25 cellular contexts compared by ENCODE assay signal in the genomic region with DNA sequence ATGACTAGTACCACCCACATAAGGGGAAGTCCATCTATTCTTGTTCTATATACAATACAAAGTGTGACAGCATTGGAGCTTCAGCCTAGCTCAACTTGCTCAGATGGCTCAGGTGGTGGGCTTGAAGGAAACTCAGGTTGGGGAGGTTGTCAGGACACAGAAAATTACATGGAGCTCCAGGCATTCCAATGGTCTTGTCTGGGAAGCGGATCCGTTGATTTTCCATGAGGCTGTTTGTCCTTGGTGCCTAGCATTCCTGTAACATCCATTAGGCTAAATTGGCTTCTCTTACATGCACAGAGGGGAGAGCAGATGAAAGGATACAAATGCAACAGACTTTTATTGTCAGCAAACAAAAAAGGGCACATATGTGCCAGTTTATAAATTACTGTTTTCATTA.
DNase-seq lines count a peak whose midpoint lies in the region; ATAC-seq and TF ChIP-seq lines count a peak whose summit lies in the region.
"Had no signal": no experiment of that assay in that cellular context is flagged by ENCODE, and none has a peak within 500 bp of the region (broad histone marks: within the 10 kb centered on the region; RNA-seq: fewer than 3 reads in every experiment).

No MANE protein-coding gene starts in this region.

- H4K20me1 ChIP-seq in GM23338 (replicated peaks; ENCODE audit: insufficient read depth) = no peaks in the 10 kb centered on the region

- ATAC-seq in GM23338 (peak; percentile 42), WTC11 (peak; percentile 49)
- ATAC-seq: T-cell had no signal

- H3K36me3 ChIP-seq in GM23338 (ENCODE audit: insufficient read depth) (no peaks in the 10 kb centered on the region), HUES48 (ENCODE audit: control insufficient read depth, insufficient read depth, low read length) (no peaks in the 10 kb centered on the region), mesendoderm (ENCODE audit: control insufficient read depth, insufficient read depth, low read length) (no peaks in the 10 kb centered on the region)
- H3K36me3 ChIP-seq: SJSA1 had no signal

- H3K79me1 ChIP-seq in mesendoderm (ENCODE audit: low read length) = no peaks in the 10 kb centered on the region

- no peak overlapping the region for H2BK15ac ChIP-seq in mesendoderm (replicated peaks; ENCODE audit: low read depth)

- H4K5ac ChIP-seq in mesendoderm (ENCODE audit: low read length) = no peak overlapping the region

- H3K36me3 Mint-ChIP-seq in GM23338 (ENCODE audit: low read depth) (no peaks in the 10 kb centered on the region), WTC11 (no peaks in the 10 kb centered on the region), chondrocyte (ENCODE audit: low read depth) (no peaks in the 10 kb centered on the region)
- H3K36me3 Mint-ChIP-seq: T-cell had no signal

- H2AFZ ChIP-seq in GM23338 = no peak overlapping the region
- H2AFZ ChIP-seq: GM23248 had no signal

- H3K27ac Mint-ChIP-seq in GM23338 (no peak overlapping the region), WTC11 (no peak overlapping the region), chondrocyte (ENCODE audit: unreplicated experiment) (no peak overlapping the region)
- H3K27ac Mint-ChIP-seq: B cell, T-cell had no signal

- peaks cover 84% of the 10 kb centered on the region for H3K27me3 ChIP-seq in GM23338 (ENCODE audit: insufficient read depth)
- peaks cover 67% of the 10 kb centered on the region for H3K27me3 ChIP-seq in HUES48 (ENCODE audit: control insufficient read depth, insufficient read depth, low read length)
- no peaks in the 10 kb centered on the region for H3K27me3 ChIP-seq in mesendoderm (ENCODE audit: insufficient read depth, low read length, poor library complexity)

- no peak overlapping the region for H4K8ac ChIP-seq in mesendoderm (ENCODE audit: low read depth, low read length)

- H2BK5ac ChIP-seq in mesendoderm (ENCODE audit: low read length) = no peak overlapping the region

- DNase-seq in GM23338 (ENCODE audit: low spot score) = peak; percentile 77
- no peak for DNase-seq in WTC11 (ENCODE audit: low spot score)
- peak; percentile 46 for DNase-seq in mesendoderm
- no peak for DNase-seq in activated gamma-delta T cell (lab: John Stamatoyannopoulos, UW)
- no peak for DNase-seq in chondrocyte (ENCODE audit: low spot score)
- DNase-seq in dedifferentiated amniotic fluid mesenchymal stem cell (ENCODE audit: extremely low spot score) = no peak
- DNase-seq: GM23248, HCEC 1CT, IMR-90, KG1, NCI-H1092 treated with DMSO at 0.1 percent for 48 hours, NCI-H1436, NCI-H187, NCI-H2081 treated with DMSO at 0.1 percent for 48 hours, NCI-H2171, NCI-H226, NCI-H510A, NCI-H774, Right ventricle myocardium superior, RPMI8226, T-cell had no signal

- peaks cover 51% of the 10 kb centered on the region for H3K4me1 ChIP-seq in GM23338 (ENCODE audit: insufficient read depth)
- peaks cover 51% of the 10 kb centered on the region for H3K4me1 ChIP-seq in HUES48 (ENCODE audit: control insufficient read depth, insufficient read depth, low read length)
- H3K4me1 ChIP-seq in mesendoderm (ENCODE audit: control insufficient read depth, low read depth, low read length) = peaks cover 4% of the 10 kb centered on the region
- H3K4me1 ChIP-seq: SJSA1 had no signal

- WGBS in mesendoderm (ENCODE audit: extremely low coverage, insufficient coverage, low lambda C conversion rate) = no CpG with 5 or more reads among the region's 2 CpGs

- H3K9me3 ChIP-seq in HUES48 (ENCODE audit: control insufficient read depth, insufficient read depth, low read length) = no peaks in the 10 kb centered on the region
- H3K9me3 ChIP-seq: SJSA1 had no signal

- H2BK120ac ChIP-seq in mesendoderm (ENCODE audit: low read depth, low read length) = no peak overlapping the region

- no peak for TF ChIP-seq CTCF in GM23338 (conservative IDR thresholded peaks at IDR 0.05; ENCODE audit: low read depth in 2 of 2)
- TF ChIP-seq CTCF in WTC11 (IDR thresholded peaks at IDR 0.05) = no peak
- no peak for TF ChIP-seq CTCF in chondrocyte (IDR thresholded peaks at IDR 0.05)

- no peak overlapping the region for H3K56ac ChIP-seq in mesendoderm (ENCODE audit: low read length)

- peak overlapping the region; percentile 13; the same call in 1 of the 2 replicates for H3K4me2 ChIP-seq in GM23338
- H3K4me2 ChIP-seq in mesendoderm (ENCODE audit: low read length) = no peak overlapping the region

- peaks cover 57% of the 10 kb centered on the region for H3K4me1 Mint-ChIP-seq in GM23338
- H3K4me1 Mint-ChIP-seq in WTC11 = peaks cover 50% of the 10 kb centered on the region
- no peaks in the 10 kb centered on the region for H3K4me1 Mint-ChIP-seq in chondrocyte (ENCODE audit: low read depth)
- H3K4me1 Mint-ChIP-seq: B cell, T-cell had no signal

- H3K4me3 Mint-ChIP-seq in GM23338 (no peak overlapping the region), WTC11 (no peak overlapping the region), chondrocyte (ENCODE audit: unreplicated experiment) (no peak overlapping the region)
- H3K4me3 Mint-ChIP-seq: B cell, T-cell had no signal

- CTCF ChIA-PET in WTC11 (lab: Charles Lee) = interaction anchor here (0.7 to 3.6 kb wide), 11 partner anchors 10 to 227 kb away, joined by 3 to 21 read pairs (median 3); no protein-coding TSS in a partner anchor

- H3K9me3 Mint-ChIP-seq in GM23338 (no peaks in the 10 kb centered on the region), WTC11 (no peaks in the 10 kb centered on the region), chondrocyte (ENCODE audit: low read depth) (no peaks in the 10 kb centered on the region)
- H3K9me3 Mint-ChIP-seq: T-cell had no signal

- H3F3A ChIP-seq in GM23338 (replicated peaks; ENCODE audit: low read depth) = no peaks in the 10 kb centered on the region

- H3K18ac ChIP-seq in mesendoderm (ENCODE audit: low read length) = no peak overlapping the region

- no peaks in the 10 kb centered on the region for H3K79me2 ChIP-seq in GM23338 (replicated peaks; ENCODE audit: insufficient read depth)
- no peaks in the 10 kb centered on the region for H3K79me2 ChIP-seq in mesendoderm (ENCODE audit: control insufficient read depth, insufficient read depth, low read length)

- H2AK5ac ChIP-seq in mesendoderm (ENCODE audit: low read length) = no peak overlapping the region

- H3K23ac ChIP-seq in mesendoderm (ENCODE audit: low read length) = no peak overlapping the region

- H3K4me3 ChIP-seq in GM23338 (no peak overlapping the region), HUES48 (ENCODE audit: low read depth, low read length) (no peak overlapping the region), mesendoderm (ENCODE audit: low read length) (no peak overlapping the region)
- H3K4me3 ChIP-seq: GM23248, SJSA1 had no signal

- POLR2A ChIA-PET in WTC11 (lab: Charles Lee) = no interaction called here

- no peak overlapping the region for H3K27ac ChIP-seq in GM23338 (ENCODE audit: low read depth)
- peak overlapping the region; percentile 80 for H3K27ac ChIP-seq in HUES48 (ENCODE audit: low read depth, low read length)
- no peak overlapping the region for H3K27ac ChIP-seq in mesendoderm (ENCODE audit: low read depth, low read length)
- H3K27ac ChIP-seq: C4-2B, GM23248, SJSA1 had no signal

- H3K9me2 ChIP-seq in GM23338 (ENCODE audit: insufficient read depth) = no peaks in the 10 kb centered on the region

- H3K27me3 Mint-ChIP-seq in GM23338 (ENCODE audit: insufficient read depth, low read depth, poor library complexity) (peaks cover 6% of the 10 kb centered on the region), WTC11 (ENCODE audit: low read depth) (peaks cover 94% of the 10 kb centered on the region), chondrocyte (ENCODE audit: low read depth) (peaks cover 13% of the 10 kb centered on the region)

- H3K9ac ChIP-seq in HUES48 (ENCODE audit: low read depth, low read length) (no peak overlapping the region), mesendoderm (ENCODE audit: low read length) (no peak overlapping the region)
- H3K9ac ChIP-seq: GM23248 had no signal

- no peak overlapping the region for H3K4ac ChIP-seq in mesendoderm (ENCODE audit: low read depth, low read length)

TF ChIP-seq in WTC11, 78 proteins besides CTCF, POLR2A, EP300 and RAD21:
- TF ChIP-seq, protein P1, sequence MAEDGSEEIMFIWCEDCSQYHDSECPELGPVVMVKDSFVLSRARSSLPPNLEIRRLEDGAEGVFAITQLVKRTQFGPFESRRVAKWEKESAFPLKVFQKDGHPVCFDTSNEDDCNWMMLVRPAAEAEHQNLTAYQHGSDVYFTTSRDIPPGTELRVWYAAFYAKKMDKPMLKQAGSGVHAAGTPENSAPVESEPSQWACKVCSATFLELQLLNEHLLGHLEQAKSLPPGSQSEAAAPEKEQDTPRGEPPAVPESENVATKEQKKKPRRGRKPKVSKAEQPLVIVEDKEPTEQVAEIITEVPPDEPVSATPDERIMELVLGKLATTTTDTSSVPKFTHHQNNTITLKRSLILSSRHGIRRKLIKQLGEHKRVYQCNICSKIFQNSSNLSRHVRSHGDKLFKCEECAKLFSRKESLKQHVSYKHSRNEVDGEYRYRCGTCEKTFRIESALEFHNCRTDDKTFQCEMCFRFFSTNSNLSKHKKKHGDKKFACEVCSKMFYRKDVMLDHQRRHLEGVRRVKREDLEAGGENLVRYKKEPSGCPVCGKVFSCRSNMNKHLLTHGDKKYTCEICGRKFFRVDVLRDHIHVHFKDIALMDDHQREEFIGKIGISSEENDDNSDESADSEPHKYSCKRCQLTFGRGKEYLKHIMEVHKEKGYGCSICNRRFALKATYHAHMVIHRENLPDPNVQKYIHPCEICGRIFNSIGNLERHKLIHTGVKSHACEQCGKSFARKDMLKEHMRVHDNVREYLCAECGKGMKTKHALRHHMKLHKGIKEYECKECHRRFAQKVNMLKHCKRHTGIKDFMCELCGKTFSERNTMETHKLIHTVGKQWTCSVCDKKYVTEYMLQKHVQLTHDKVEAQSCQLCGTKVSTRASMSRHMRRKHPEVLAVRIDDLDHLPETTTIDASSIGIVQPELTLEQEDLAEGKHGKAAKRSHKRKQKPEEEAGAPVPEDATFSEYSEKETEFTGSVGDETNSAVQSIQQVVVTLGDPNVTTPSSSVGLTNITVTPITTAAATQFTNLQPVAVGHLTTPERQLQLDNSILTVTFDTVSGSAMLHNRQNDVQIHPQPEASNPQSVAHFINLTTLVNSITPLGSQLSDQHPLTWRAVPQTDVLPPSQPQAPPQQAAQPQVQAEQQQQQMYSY (CRISPR knock-in tag; IDR thresholded peaks at IDR 0.05) = peak; percentile 56
- no peak for TF ChIP-seq OVOL2 (CRISPR knock-in tag; IDR thresholded peaks at IDR 0.05; ENCODE audit: borderline replicate concordance)
TF ChIP-seq in WTC11: peak in this region for 1.

Comparison
In these comparisons a context has a peak if more than half of its experiments do, and no peak if none do; other contexts are left out.
1. DNase-seq: peak in GM23338 (single experiment) and mesendoderm (single experiment); none in WTC11 (single experiment), activated gamma-delta T cell (single experiment), chondrocyte (single experiment) and dedifferentiated amniotic fluid mesenchymal stem cell (single experiment).